29 cellular contexts compared by ENCODE assay signal in genomic region chr1:217946581-217946980, GRCh38.
"Had no signal": no experiment of that assay in that cellular context is flagged by ENCODE, and none has a peak within 500 bp of the region (broad histone marks: within the 10 kb centered on the region; RNA-seq: fewer than 3 reads in every experiment).

No MANE protein-coding gene starts in this region.

- H3K9me3 ChIP-seq: ascending aorta, breast epithelium, colonic mucosa, esophagus squamous epithelium, gastroesophageal sphincter had no signal

- H3K4me3 ChIP-seq: ascending aorta, breast epithelium, cardiac muscle cell, colonic mucosa, esophagus squamous epithelium, gastroesophageal sphincter had no signal

- H3K4me3 Mint-ChIP-seq: activated CD4-positive, alpha-beta memory T cell treated with anti-CD3 and anti-CD28 coated beads for 36 hours; activated CD4-positive, alpha-beta T cell treated with anti-CD3 and anti-CD28 coated beads for 36 hours; activated CD4-positive, alpha-beta T cell treated with anti-CD3 and anti-CD28 coated beads, Interleukin-2, amount 10 ng/mL, durations not matched to agents 24 days and 14 days; activated CD8-positive, alpha-beta memory T cell treated with anti-CD3 and anti-CD28 coated beads, Interleukin-2, amount 10 ng/mL, durations not matched to agents 7 days and 5 days; activated CD8-positive, alpha-beta T cell treated with anti-CD3 and anti-CD28 coated beads, Interleukin-2, amount 10 ng/mL, durations not matched to agents 7 days and 5 days; activated naive CD4-positive, alpha-beta T cell treated with anti-CD3 and anti-CD28 coated beads for 36 hours; activated naive CD8-positive, alpha-beta T cell treated with anti-CD3 and anti-CD28 coated beads, Interleukin-2, amount 10 ng/mL, durations not matched to agents 7 days and 5 days; activated T-helper 1 cell treated with anti-CD3 and anti-CD28 coated beads, Interleukin-12 subunit alpha, Interleukin-12 subunit beta, Interleukin-2, Interleukin-4 antibody, amounts not matched to agents 30 ng/mL and 10 ng/mL and 1 ng/mL, durations not matched to agents 14 hours and 24 hours and 36 hours; brain had no signal

- H3K36me3 Mint-ChIP-seq: activated CD4-positive, alpha-beta memory T cell treated with anti-CD3 and anti-CD28 coated beads for 36 hours; activated CD8-positive, alpha-beta memory T cell treated with anti-CD3 and anti-CD28 coated beads, Interleukin-2, amount 10 ng/mL, durations not matched to agents 7 days and 5 days; activated naive CD8-positive, alpha-beta T cell treated with anti-CD3 and anti-CD28 coated beads, Interleukin-2, amount 10 ng/mL, durations not matched to agents 7 days and 5 days; brain had no signal

- ATAC-seq: activated CD4-positive, alpha-beta T cell treated with anti-CD3 and anti-CD28 coated beads for 36 hours; activated CD8-positive, alpha-beta memory T cell treated with anti-CD3 and anti-CD28 coated beads, Interleukin-2, amount 10 ng/mL, durations not matched to agents 7 days and 5 days; activated CD8-positive, alpha-beta T cell treated with anti-CD3 and anti-CD28 coated beads, Interleukin-2, amount 10 ng/mL, durations not matched to agents 7 days and 5 days; activated naive CD4-positive, alpha-beta T cell treated with anti-CD3 and anti-CD28 coated beads, Interleukin-2, amount 50 U/mL, for 72 hours; gastroesophageal sphincter had no signal

- H3K27ac Mint-ChIP-seq: activated CD4-positive, alpha-beta memory T cell treated with anti-CD3 and anti-CD28 coated beads for 36 hours; activated CD4-positive, alpha-beta T cell treated with anti-CD3 and anti-CD28 coated beads for 36 hours; activated CD4-positive, alpha-beta T cell treated with anti-CD3 and anti-CD28 coated beads, Interleukin-2, amount 10 ng/mL, durations not matched to agents 24 days and 14 days; activated CD8-positive, alpha-beta memory T cell treated with anti-CD3 and anti-CD28 coated beads, Interleukin-2, amount 10 ng/mL, durations not matched to agents 7 days and 5 days; activated CD8-positive, alpha-beta T cell treated with anti-CD3 and anti-CD28 coated beads, Interleukin-2, amount 10 ng/mL, durations not matched to agents 7 days and 5 days; activated naive CD4-positive, alpha-beta T cell treated with anti-CD3 and anti-CD28 coated beads for 36 hours; activated naive CD4-positive, alpha-beta T cell treated with anti-CD3 and anti-CD28 coated beads, Interleukin-2, amount 50 U/mL, for 72 hours; activated naive CD8-positive, alpha-beta T cell treated with anti-CD3 and anti-CD28 coated beads, Interleukin-2, amount 10 ng/mL, durations not matched to agents 7 days and 5 days; activated T-helper 1 cell treated with anti-CD3 and anti-CD28 coated beads, Interleukin-12 subunit alpha, Interleukin-12 subunit beta, Interleukin-2, Interleukin-4 antibody, amounts not matched to agents 30 ng/mL and 10 ng/mL and 1 ng/mL, durations not matched to agents 14 hours and 24 hours and 36 hours; activated T-helper 2 cell treated with anti-CD3 and anti-CD28 coated beads, Interferon-gamma antibody, Interleukin-2, Interleukin-4, amounts not matched to agents 10 μg/mL and 5 μg/mL and 100 μg/mL, durations not matched to agents 14 hours and 24 hours and 36 hours; brain had no signal

- H3K27me3 ChIP-seq: ascending aorta, breast epithelium, cardiac muscle cell, colonic mucosa, esophagus squamous epithelium, gastroesophageal sphincter had no signal

- H3K27ac ChIP-seq: ascending aorta, breast epithelium, cardiac muscle cell, colonic mucosa, epithelial cell of prostate, esophagus squamous epithelium, gastroesophageal sphincter had no signal

- DNase-seq: activated CD4-positive, alpha-beta memory T cell treated with anti-CD3 and anti-CD28 coated beads for 36 hours; activated CD4-positive, alpha-beta T cell treated with anti-CD3 and anti-CD28 coated beads for 36 hours; activated CD4-positive, alpha-beta T cell treated with anti-CD3 and anti-CD28 coated beads, Interleukin-2, amount 10 ng/mL, durations not matched to agents 24 days and 14 days; activated CD4-positive, CD25-positive, alpha-beta regulatory T cell; activated CD4-positive, CD25-positive, alpha-beta regulatory T cell treated with anti-CD3 and anti-CD28 coated beads, Interleukin-2, amount 50 U/mL, for 72 hours; activated CD8-positive, alpha-beta memory T cell treated with anti-CD3 and anti-CD28 coated beads, Interleukin-2, amount 10 ng/mL, durations not matched to agents 7 days and 5 days; activated CD8-positive, alpha-beta memory T cell treated with anti-CD3 and anti-CD28 coated beads, Interleukin-2, amount 50 U/mL, for 4 hours; activated CD8-positive, alpha-beta T cell treated with anti-CD3 and anti-CD28 coated beads, Interleukin-2, amount 10 ng/mL, durations not matched to agents 7 days and 5 days; activated effector memory CD4-positive, alpha-beta T cell treated with anti-CD3 and anti-CD28 coated beads, Interleukin-2, amount 50 U/mL, for 16 hours; activated naive CD4-positive, alpha-beta T cell treated with anti-CD3 and anti-CD28 coated beads for 36 hours; activated naive CD8-positive, alpha-beta T cell treated with anti-CD3 and anti-CD28 coated beads, Interleukin-2, amount 10 ng/mL, durations not matched to agents 7 days and 5 days; activated T-cell treated with anti-CD3 and anti-CD28 coated beads, Interleukin-2, amount 50 U/mL, for 1 hour; activated T-cell treated with anti-CD3 and anti-CD28 coated beads, Interleukin-2, amount 50 U/mL, for 48 hours; central memory CD4-positive, alpha-beta T cell; cerebellar nuclear complex; colonic mucosa; effector CD8-positive, alpha-beta T cell; esophagus squamous epithelium; foreskin melanocyte; T-helper 2 cell had no signal

- H3K36me3 ChIP-seq: ascending aorta, breast epithelium, cardiac muscle cell, colonic mucosa, esophagus squamous epithelium, gastroesophageal sphincter had no signal

- H3K4me1 Mint-ChIP-seq: activated CD4-positive, alpha-beta T cell treated with anti-CD3 and anti-CD28 coated beads for 36 hours; activated CD4-positive, alpha-beta T cell treated with anti-CD3 and anti-CD28 coated beads, Interleukin-2, amount 10 ng/mL, durations not matched to agents 24 days and 14 days; activated CD8-positive, alpha-beta memory T cell treated with anti-CD3 and anti-CD28 coated beads, Interleukin-2, amount 10 ng/mL, durations not matched to agents 7 days and 5 days; activated naive CD8-positive, alpha-beta T cell treated with anti-CD3 and anti-CD28 coated beads, Interleukin-2, amount 10 ng/mL, durations not matched to agents 7 days and 5 days; brain had no signal

- H3K27me3 Mint-ChIP-seq: activated CD4-positive, alpha-beta memory T cell treated with anti-CD3 and anti-CD28 coated beads for 36 hours; activated CD4-positive, alpha-beta T cell treated with anti-CD3 and anti-CD28 coated beads for 36 hours; activated CD4-positive, alpha-beta T cell treated with anti-CD3 and anti-CD28 coated beads, Interleukin-2, amount 10 ng/mL, durations not matched to agents 24 days and 14 days; activated CD8-positive, alpha-beta memory T cell treated with anti-CD3 and anti-CD28 coated beads, Interleukin-2, amount 10 ng/mL, durations not matched to agents 7 days and 5 days had no signal

- H3K4me1 ChIP-seq: ascending aorta, breast epithelium, colonic mucosa, esophagus squamous epithelium, gastroesophageal sphincter had no signal

- H3K9me3 Mint-ChIP-seq: activated CD4-positive, alpha-beta memory T cell treated with anti-CD3 and anti-CD28 coated beads for 36 hours; activated CD4-positive, alpha-beta T cell treated with anti-CD3 and anti-CD28 coated beads, Interleukin-2, amount 10 ng/mL, durations not matched to agents 24 days and 14 days; activated naive CD4-positive, alpha-beta T cell treated with anti-CD3 and anti-CD28 coated beads for 36 hours; activated naive CD8-positive, alpha-beta T cell treated with anti-CD3 and anti-CD28 coated beads, Interleukin-2, amount 10 ng/mL, durations not matched to agents 7 days and 5 days; activated T-helper 1 cell treated with anti-CD3 and anti-CD28 coated beads, Interleukin-12 subunit alpha, Interleukin-12 subunit beta, Interleukin-2, Interleukin-4 antibody, amounts not matched to agents 30 ng/mL and 10 ng/mL and 1 ng/mL, durations not matched to agents 14 hours and 24 hours and 36 hours; activated T-helper 2 cell treated with anti-CD3 and anti-CD28 coated beads, Interferon-gamma antibody, Interleukin-2, Interleukin-4, amounts not matched to agents 10 μg/mL and 5 μg/mL and 100 μg/mL, durations not matched to agents 14 hours and 24 hours and 36 hours; brain had no signal
